ENCODE assay signal across 9 cellular contexts in genomic region chr11:128324531-128325141, GRCh38.
DNase-seq lines count a peak whose midpoint lies in the region; TF ChIP-seq lines count a peak whose summit lies in the region.
"Had no signal": no experiment of that assay in that cellular context is flagged by ENCODE, and none has a peak within 500 bp of the region (broad histone marks: within the 10 kb centered on the region; RNA-seq: fewer than 3 reads in every experiment).

No MANE protein-coding gene starts in this region.

- no peak overlapping the region for H2BK15ac ChIP-seq in mesenchymal stem cell (ENCODE audit: low read depth, poor library complexity, severe bottlenecking)

- no peaks in the 10 kb centered on the region for H3K79me1 ChIP-seq in mesenchymal stem cell (replicated peaks; ENCODE audit: low read length, poor library complexity, severe bottlenecking)

- H3K9ac ChIP-seq in smooth muscle cell (ENCODE audit: low read depth) (no peak overlapping the region), mesenchymal stem cell (ENCODE audit: low read length) (no peak overlapping the region)

- H2AK5ac ChIP-seq in mesenchymal stem cell (ENCODE audit: low read length, severe bottlenecking): no peak overlapping the region

- H3K4me2 ChIP-seq in smooth muscle cell: no peak overlapping the region
- H3K4me2 ChIP-seq in mesenchymal stem cell (ENCODE audit: low read length, poor library complexity, severe bottlenecking): no peak overlapping the region

- TF ChIP-seq POLR2A in prostate gland (IDR thresholded peaks at IDR 0.05): no peak

- no peak overlapping the region for H3K14ac ChIP-seq in mesenchymal stem cell (ENCODE audit: low read length in 2 of 2)

- 79% methylated on average over 14 of the region's 14 CpGs for WGBS in smooth muscle cell (ENCODE audit: low lambda C conversion rate)
- 55% methylated on average over 14 of the region's 14 CpGs for WGBS in prostate gland
- 89% methylated on average over 14 of the region's 14 CpGs for WGBS in mesenchymal stem cell

- H3K18ac ChIP-seq in mesenchymal stem cell (ENCODE audit: low read depth in 1 of 2, low read length in 2 of 2): no peak overlapping the region

- H2AFZ ChIP-seq in smooth muscle cell (ENCODE audit: low read depth) (no peak overlapping the region), mesenchymal stem cell (ENCODE audit: low read depth, low read length) (no peak overlapping the region)

- no peak overlapping the region for H3K4me3 ChIP-seq in smooth muscle cell
- no peak overlapping the region for H3K4me3 ChIP-seq in ascending aorta
- no peak overlapping the region for H3K4me3 ChIP-seq in prostate gland
- H3K4me3 ChIP-seq in mesenchymal stem cell (ENCODE audit: insufficient read depth in 1 of 2, low read depth in 1 of 2, low read length in 2 of 2): no peak overlapping the region

- H3K27me3 Mint-ChIP-seq in immature natural killer cell (ENCODE audit: low read depth in 3 of 3): peaks cover 7 to 15% (median 10%) of the 10 kb centered on the region in 3 donors

- H4K8ac ChIP-seq in mesenchymal stem cell (ENCODE audit: low read length): no peak overlapping the region

- DNase-seq in NCI-H510A (lab: John Stamatoyannopoulos, UW): peak; percentile 34
- DNase-seq in activated CD8-positive, alpha-beta memory T cell treated with anti-CD3 and anti-CD28 coated beads, Interleukin-2, amount 50 U/mL, for 24 hours (ENCODE audit: extremely low read depth): peak; percentile 77
- DNase-seq in immature natural killer cell: peak; percentile 93 to 96 (median 96)
- DNase-seq in stimulated activated CD8-positive, alpha-beta memory T cell treated with anti-CD3 and anti-CD28 coated beads, Interleukin-2, amount 100 ng/mL, for 1 hour (ENCODE audit: low read depth in 2 of 2): peak; percentile 58 to 61
- no peak for DNase-seq in smooth muscle cell (lab: John Stamatoyannopoulos, UW; ENCODE audit: unreplicated experiment)
- DNase-seq in ascending aorta (ENCODE audit: low spot score in 2 of 2): no peak
- DNase-seq in prostate gland (ENCODE audit: low spot score): no peak
- no peak for DNase-seq in mesenchymal stem cell
- DNase-seq: NCI-H526 treated with DMSO at 0.1 percent for 48 hours had no signal

- H3F3A ChIP-seq in smooth muscle cell (ENCODE audit: low read depth): no peaks in the 10 kb centered on the region

- H2BK120ac ChIP-seq in mesenchymal stem cell (ENCODE audit: low read depth, low read length): no peak overlapping the region

- no peaks in the 10 kb centered on the region for H3K79me2 ChIP-seq in smooth muscle cell (ENCODE audit: low read depth)

- H4K20me1 ChIP-seq in smooth muscle cell (ENCODE audit: low read depth): no peaks in the 10 kb centered on the region

- H4K91ac ChIP-seq in mesenchymal stem cell (ENCODE audit: low read length): no peak overlapping the region

- H3K9me3 ChIP-seq in smooth muscle cell (replicated peaks; ENCODE audit: low read depth): no peaks in the 10 kb centered on the region
- H3K9me3 ChIP-seq in ascending aorta: no peaks in the 10 kb centered on the region
- no peaks in the 10 kb centered on the region for H3K9me3 ChIP-seq in prostate gland
- H3K9me3 ChIP-seq in mesenchymal stem cell (ENCODE audit: control insufficient read depth, low read length): no peaks in the 10 kb centered on the region

- H3K27me3 ChIP-seq in smooth muscle cell (ENCODE audit: low read depth) (no peaks in the 10 kb centered on the region), ascending aorta (no peaks in the 10 kb centered on the region), prostate gland (replicated peaks; ENCODE audit: insufficient read depth) (no peaks in the 10 kb centered on the region), mesenchymal stem cell (ENCODE audit: control insufficient read depth in 1 of 2, insufficient read depth in 1 of 2, low read length in 2 of 2) (no peaks in the 10 kb centered on the region)

- peaks cover 89 to 93% of the 10 kb centered on the region in 2 donors for H3K4me1 Mint-ChIP-seq in immature natural killer cell

- no peak overlapping the region for H3K23ac ChIP-seq in mesenchymal stem cell (ENCODE audit: low read length in 2 of 2)

- H2BK5ac ChIP-seq in mesenchymal stem cell (ENCODE audit: low read depth, low read length, poor library complexity, severe bottlenecking): no peak overlapping the region

- intact Hi-C loops in ascending aorta (cut with DNase I) (no loop called here), prostate gland (cut with DNase I) (no loop called here)

- no peaks in the 10 kb centered on the region for H3K9me3 Mint-ChIP-seq in immature natural killer cell

- TF ChIP-seq CTCF in smooth muscle cell (IDR thresholded peaks at IDR 0.05; ENCODE audit: borderline replicate concordance, insufficient read depth, poor library complexity, severe bottlenecking): no peak
- TF ChIP-seq CTCF in ascending aorta (IDR thresholded peaks at IDR 0.05): no peak
- no peak for TF ChIP-seq CTCF in prostate gland (IDR thresholded peaks at IDR 0.05)

- H3K36me3 ChIP-seq in smooth muscle cell (ENCODE audit: low read depth) (no peaks in the 10 kb centered on the region), ascending aorta (no peaks in the 10 kb centered on the region), prostate gland (no peaks in the 10 kb centered on the region), mesenchymal stem cell (ENCODE audit: control insufficient read depth in 1 of 2, insufficient read depth in 2 of 2, low read depth in 1 of 2, low read length in 2 of 2) (no peaks in the 10 kb centered on the region)

- H3K27ac Mint-ChIP-seq in immature natural killer cell: peak overlapping the region; percentile 95 to 99 (median 95)

- H3K4me3 Mint-ChIP-seq in immature natural killer cell: peak overlapping the region; percentile 65 to 81 (median 68)

- H3K4ac ChIP-seq in mesenchymal stem cell (ENCODE audit: low read depth in 1 of 2, low read length in 2 of 2): no peak overlapping the region

- H3K27ac ChIP-seq in smooth muscle cell (ENCODE audit: low read depth) (no peak overlapping the region), ascending aorta (no peak overlapping the region), prostate gland (no peak overlapping the region), mesenchymal stem cell (ENCODE audit: low read length, poor library complexity, severe bottlenecking) (no peak overlapping the region)

- H3K36me3 Mint-ChIP-seq in immature natural killer cell: no peaks in the 10 kb centered on the region

- no peaks in the 10 kb centered on the region for H3K4me1 ChIP-seq in smooth muscle cell (ENCODE audit: low read depth)
- H3K4me1 ChIP-seq in ascending aorta: no peaks in the 10 kb centered on the region
- no peaks in the 10 kb centered on the region for H3K4me1 ChIP-seq in prostate gland (replicated peaks)
- H3K4me1 ChIP-seq in mesenchymal stem cell (ENCODE audit: control insufficient read depth, insufficient read depth, low read depth, low read length): no peaks in the 10 kb centered on the region

- H2BK12ac ChIP-seq in mesenchymal stem cell (ENCODE audit: low read length in 2 of 2): no peak overlapping the region

Comparison
In these comparisons a context has a peak if more than half of its experiments do, and no peak if none do; other contexts are left out.
1. DNase-seq: peak in NCI-H510A (single experiment), activated CD8-positive, alpha-beta memory T cell treated with anti-CD3 and anti-CD28 coated beads, Interleukin-2, amount 50 U/mL, for 24 hours (single experiment), immature natural killer cell (3 of 3) and stimulated activated CD8-positive, alpha-beta memory T cell treated with anti-CD3 and anti-CD28 coated beads, Interleukin-2, amount 100 ng/mL, for 1 hour (2 of 2); none in smooth muscle cell (single experiment), ascending aorta (0 of 2), prostate gland (single experiment) and mesenchymal stem cell (single experiment).